ENCODE assay signal across 16 cellular contexts in genomic region chr2:219829968-219830738, GRCh38.
DNase-seq lines count a peak whose midpoint lies in the region; ATAC-seq, FAIRE-seq and TF ChIP-seq lines count a peak whose summit lies in the region.
"Had no signal": no experiment of that assay in that cellular context is flagged by ENCODE, and none has a peak within 500 bp of the region (broad histone marks: within the 10 kb centered on the region; RNA-seq: fewer than 3 reads in every experiment).

No MANE protein-coding gene starts in this region.

- H3K9me2 ChIP-seq in GM23338 (ENCODE audit: insufficient read depth) = no peaks in the 10 kb centered on the region; the same call in 1 of the 2 replicates

- CTCF ChIA-PET in H1 (lab: Charles Lee; ENCODE audit: partially characterized antibody) = interaction anchor here (1.0 to 1.6 kb wide), 3 partner anchors 9 to 661 kb away, joined by 3 to 4 read pairs (median 3); no protein-coding TSS in a partner anchor

- TF ChIP-seq POLR2A in H1 (IDR thresholded peaks at IDR 0.05; ENCODE audit: control extremely low read depth in 1 of 2, low read depth in 2 of 2, low read length in 2 of 2) = no peak

- H3K79me1 ChIP-seq in H1 (ENCODE audit: low read depth, low read length) (no peaks in the 10 kb centered on the region), neuronal stem cell (ENCODE audit: low read depth, low read length) (no peaks in the 10 kb centered on the region)

- H3K27ac Mint-ChIP-seq in GM23338 (no peak overlapping the region), nephron progenitor cell (no peak overlapping the region)
- H3K27ac Mint-ChIP-seq: CD4-positive, alpha-beta memory T cell; IgD-negative memory B cell had no signal

- H3K18ac ChIP-seq in H1 (ENCODE audit: extremely low read depth, low read length) = no peak overlapping the region
- peak overlapping the region; percentile 12 for H3K18ac ChIP-seq in neuronal stem cell (ENCODE audit: low read length)

- no peaks in the 10 kb centered on the region for H3F3A ChIP-seq in GM23338 (replicated peaks; ENCODE audit: low read depth)

- H3K4me3 ChIP-seq in BLaER1 (no peak overlapping the region), GM23338 (no peak overlapping the region), H1 (ENCODE audit: extremely low read depth in 1 of 4, insufficient read depth in 2 of 4, low read depth in 3 of 4, low read length in 4 of 4) (no peak overlapping the region), neuronal stem cell (ENCODE audit: low read length in 2 of 2) (no peak overlapping the region), kidney (ENCODE audit: low read length in 2 of 2) (no peak overlapping the region)
- H3K4me3 ChIP-seq: GM12878 had no signal

- H4K91ac ChIP-seq in H1 (replicated peaks; ENCODE audit: insufficient read length, low read length) (no peak overlapping the region), neuronal stem cell (ENCODE audit: low read depth, low read length, poor library complexity) (no peak overlapping the region)

- H3K9ac ChIP-seq in BLaER1 (no peak overlapping the region), H1 (replicated peaks in 1 of 4; ENCODE audit: extremely low read depth in 1 of 4, low read depth in 3 of 4, low read length in 3 of 4) (no peak overlapping the region), neuronal stem cell (ENCODE audit: low read depth, low read length, poor library complexity) (no peak overlapping the region), kidney (ENCODE audit: low read length in 2 of 2) (no peak overlapping the region)

- no peaks in the 10 kb centered on the region for H3K27me3 Mint-ChIP-seq in GM23338 (ENCODE audit: insufficient read depth, low read depth, poor library complexity)
- peaks cover 7% of the 10 kb centered on the region for H3K27me3 Mint-ChIP-seq in nephron progenitor cell (ENCODE audit: low read depth, poor library complexity)

- no peaks in the 10 kb centered on the region for H3K23me2 ChIP-seq in H1 (ENCODE audit: low read depth, low read length)

- H3K14ac ChIP-seq in H1 (ENCODE audit: insufficient read length) = no peak overlapping the region
- no peak overlapping the region for H3K14ac ChIP-seq in neuronal stem cell (ENCODE audit: low read length)

- no peak overlapping the region for H3K23ac ChIP-seq in H1 (ENCODE audit: insufficient read length)
- no peak overlapping the region for H3K23ac ChIP-seq in neuronal stem cell (ENCODE audit: low read depth, low read length, poor library complexity)

- 94% methylated on average over 13 of the region's 13 CpGs; no CpG with 5 or more reads in 1 of the 2 experiments for WGBS in H1 (ENCODE audit: extremely low coverage in 1 of 2, insufficient coverage in 1 of 2, insufficient read length in 1 of 2, insufficient replicate concordance in 2 of 2, low coverage in 1 of 2, low lambda C conversion rate in 2 of 2, missing lambda C conversion rate in 1 of 2), 2 experiments
- WGBS in neuronal stem cell (ENCODE audit: extremely low coverage in 2 of 2, insufficient read length in 2 of 2, insufficient replicate concordance in 1 of 2), 2 donors = no CpG with 5 or more reads among the region's 13 CpGs

- H3K79me2 ChIP-seq in GM23338 (replicated peaks; ENCODE audit: insufficient read depth) (no peaks in the 10 kb centered on the region), H1 (ENCODE audit: control insufficient read depth in 1 of 2, insufficient read depth in 2 of 2, low read length in 2 of 2) (no peaks in the 10 kb centered on the region)

- H3K27me3 ChIP-seq in BLaER1 (no peaks in the 10 kb centered on the region), GM23338 (ENCODE audit: insufficient read depth) (no peaks in the 10 kb centered on the region), H1 (replicated peaks in 1 of 4; ENCODE audit: control insufficient read depth in 3 of 4, extremely low read depth in 1 of 4, insufficient read depth in 3 of 4, low read length in 3 of 4) (no peaks in the 10 kb centered on the region), neuronal stem cell (ENCODE audit: control insufficient read depth in 3 of 3, insufficient read depth in 3 of 3, low read depth in 1 of 3, low read length in 3 of 3) (peaks cover 0 to 5% (median 0%) of the 10 kb centered on the region in 3 experiments)

- no peaks in the 10 kb centered on the region for H3K36me3 Mint-ChIP-seq in GM23338 (ENCODE audit: low read depth)
- no peaks in the 10 kb centered on the region for H3K36me3 Mint-ChIP-seq in nephron progenitor cell (ENCODE audit: low read depth)
- H3K36me3 Mint-ChIP-seq: CD4-positive, alpha-beta memory T cell; IgD-negative memory B cell had no signal

- no peak overlapping the region for H3K4me3 Mint-ChIP-seq in GM23338
- no peak overlapping the region for H3K4me3 Mint-ChIP-seq in nephron progenitor cell
- H3K4me3 Mint-ChIP-seq: CD4-positive, alpha-beta memory T cell; IgD-negative memory B cell had no signal

- no peak overlapping the region for H3K56ac ChIP-seq in H1 (replicated peaks; ENCODE audit: insufficient read length, low read depth, low read length)

- POLR2A ChIA-PET in H1 (lab: Charles Lee; ENCODE audit: partially characterized antibody) = interaction anchor here (1.0 kb wide), 1 partner anchor 8 kb away, joined by 4 read pairs; no protein-coding TSS in a partner anchor

- no peaks in the 10 kb centered on the region for H3K9me3 ChIP-seq in BLaER1
- no peaks in the 10 kb centered on the region for H3K9me3 ChIP-seq in H1 (ENCODE audit: insufficient read depth in 2 of 2, low read depth in 1 of 2, low read length in 1 of 2)
- no peaks in the 10 kb centered on the region for H3K9me3 ChIP-seq in neuronal stem cell (replicated peaks in 1 of 2; ENCODE audit: control insufficient read depth in 2 of 2, insufficient read depth in 1 of 2, low read depth in 1 of 2, low read length in 2 of 2)
- H3K9me3 ChIP-seq in kidney (ENCODE audit: control insufficient read depth in 1 of 2, low read length in 2 of 2) = no peaks in the 10 kb centered on the region

- H2BK12ac ChIP-seq in H1 (ENCODE audit: low read depth, low read length) (no peak overlapping the region), neuronal stem cell (ENCODE audit: low read length) (no peak overlapping the region)

- peak; percentile 36; the same call in 2 of the 3 replicates for ATAC-seq in GM23338
- ATAC-seq in GM18520 (IDR thresholded peaks at IDR 0.05; ENCODE audit: unreplicated experiment) = no peak
- ATAC-seq: GM12878, HCT116 had no signal

- H2AFZ ChIP-seq in GM23338 (peak overlapping the region; percentile 85), H1 (ENCODE audit: low read length) (peak overlapping the region; percentile 69; the same call in 1 of the 2 replicates), neuronal stem cell (ENCODE audit: low read length) (no peak overlapping the region)

- H3K4me2 ChIP-seq in BLaER1 = 0 out of 2 replicates have a peak overlapping the region, but pooled peaks have one; percentile 27
- H3K4me2 ChIP-seq in GM23338 = no peak overlapping the region
- H3K4me2 ChIP-seq in H1 (ENCODE audit: insufficient read depth in 1 of 2, low read depth in 2 of 2, low read length in 2 of 2) = no peak overlapping the region
- no peak overlapping the region for H3K4me2 ChIP-seq in neuronal stem cell (ENCODE audit: insufficient read depth, low read length, poor library complexity, severe bottlenecking)

- no peak for FAIRE-seq in H1 (lab: Jason Lieb, UNC)
- FAIRE-seq in kidney (lab: Jason Lieb, UNC) = no peak
- FAIRE-seq: GM12878, GM18507, H54 had no signal

- DNase-seq in GM23338 (ENCODE audit: low spot score) = no peak
- no peak for DNase-seq in H1 (ENCODE audit: low read depth in 1 of 2, low spot score in 2 of 2)
- DNase-seq in neuronal stem cell (ENCODE audit: low spot score) = no peak
- no peak for DNase-seq in nephron progenitor cell
- no peak for DNase-seq in kidney
- DNase-seq: ACHN; CD4-positive, alpha-beta memory T cell; DMS79 had no signal

- H2BK15ac ChIP-seq in H1 (ENCODE audit: low read length) (no peak overlapping the region), neuronal stem cell (ENCODE audit: low read length) (no peak overlapping the region)

- H4K20me1 ChIP-seq in BLaER1 (no peaks in the 10 kb centered on the region), GM23338 (replicated peaks; ENCODE audit: insufficient read depth) (no peaks in the 10 kb centered on the region), H1 (replicated peaks in 1 of 2; ENCODE audit: control insufficient read depth in 1 of 2, insufficient read depth in 2 of 2, low read length in 2 of 2) (no peaks in the 10 kb centered on the region)

- H3K9me3 Mint-ChIP-seq in GM23338 (no peaks in the 10 kb centered on the region), nephron progenitor cell (peaks cover 2% of the 10 kb centered on the region)

- H3K36me3 ChIP-seq in BLaER1 = no peaks in the 10 kb centered on the region
- H3K36me3 ChIP-seq in GM23338 (ENCODE audit: insufficient read depth) = no peaks in the 10 kb centered on the region; the same call in 1 of the 2 replicates
- no peaks in the 10 kb centered on the region for H3K36me3 ChIP-seq in H1 (ENCODE audit: control insufficient read depth in 2 of 4, insufficient read depth in 4 of 4, low read length in 3 of 4)
- H3K36me3 ChIP-seq in neuronal stem cell (replicated peaks in 1 of 2; ENCODE audit: control insufficient read depth in 2 of 2, insufficient read depth in 2 of 2, low read length in 2 of 2) = no peaks in the 10 kb centered on the region
- no peaks in the 10 kb centered on the region for H3K36me3 ChIP-seq in kidney (ENCODE audit: control insufficient read depth in 1 of 2, insufficient read depth in 2 of 2, low read length in 2 of 2)

- H3K27ac ChIP-seq in BLaER1 = no peak overlapping the region
- no peak overlapping the region for H3K27ac ChIP-seq in GM23338 (ENCODE audit: low read depth)
- H3K27ac ChIP-seq in H1 (ENCODE audit: low read depth, low read length) = no peak overlapping the region
- H3K27ac ChIP-seq in neuronal stem cell (replicated peaks; ENCODE audit: low read length) = no peak overlapping the region
- no peak overlapping the region for H3K27ac ChIP-seq in kidney (ENCODE audit: low read depth in 2 of 2, low read length in 2 of 2)
- H3K27ac ChIP-seq: C4-2B had no signal

- H2BK120ac ChIP-seq in H1 (replicated peaks; ENCODE audit: low read depth, low read length) (no peak overlapping the region), neuronal stem cell (ENCODE audit: low read depth, low read length) (no peak overlapping the region)

- H2BK5ac ChIP-seq in H1 (ENCODE audit: low read depth, low read length) (no peak overlapping the region), neuronal stem cell (ENCODE audit: low read length) (no peak overlapping the region)

- TF ChIP-seq EP300 in H1 (IDR thresholded peaks at IDR 0.05; ENCODE audit: borderline replicate concordance in 1 of 2, low read depth in 2 of 2, low read length in 2 of 2) = no peak

- no peak overlapping the region for H4K5ac ChIP-seq in H1 (ENCODE audit: insufficient read length, low read depth, low read length)

- H4K8ac ChIP-seq in H1 (ENCODE audit: extremely low read depth, insufficient read depth, low read length) (no peak overlapping the region), neuronal stem cell (ENCODE audit: low read depth, low read length) (no peak overlapping the region)

- intact Hi-C loops in kidney (cut with DNase I) = no loop called here

- H2AK5ac ChIP-seq in H1 (ENCODE audit: low read depth, low read length) (peak overlapping the region; percentile 12; the same call in 1 of the 2 replicates), neuronal stem cell (ENCODE audit: low read depth, low read length) (no peak overlapping the region)

- H2BK20ac ChIP-seq in H1 (ENCODE audit: low read length) = no peak overlapping the region

- no peaks in the 10 kb centered on the region for H3K4me1 Mint-ChIP-seq in GM23338
- H3K4me1 Mint-ChIP-seq in nephron progenitor cell = peaks cover 32% of the 10 kb centered on the region
- H3K4me1 Mint-ChIP-seq: CD4-positive, alpha-beta memory T cell; IgD-negative memory B cell had no signal

- H3K4ac ChIP-seq in H1 (replicated peaks; ENCODE audit: insufficient read length, low read depth, low read length) = no peak overlapping the region
- H3K4ac ChIP-seq in neuronal stem cell (ENCODE audit: low read length) = no peak overlapping the region

- TF ChIP-seq CTCF in GM23338 (conservative IDR thresholded peaks at IDR 0.05; ENCODE audit: low read depth in 2 of 2) (no peak), H1 (IDR thresholded peaks at IDR 0.05; ENCODE audit: control extremely low read depth in 1 of 3, insufficient read depth in 1 of 3, low read depth in 1 of 3, low read length in 3 of 3) (no peak), nephron progenitor cell (IDR thresholded peaks at IDR 0.05) (no peak), kidney (IDR thresholded peaks at IDR 0.05; ENCODE audit: borderline replicate concordance, extremely low read depth, insufficient read depth) (no peak)

- peaks cover 17% of the 10 kb centered on the region for H3K4me1 ChIP-seq in BLaER1
- H3K4me1 ChIP-seq in GM23338 (ENCODE audit: insufficient read depth) = no peaks in the 10 kb centered on the region
- H3K4me1 ChIP-seq in H1 (replicated peaks in 1 of 4; ENCODE audit: control insufficient read depth in 3 of 4, insufficient read depth in 4 of 4, low read length in 3 of 4) = no peaks in the 10 kb centered on the region
- peaks cover 0 to 4% of the 10 kb centered on the region in 2 donors for H3K4me1 ChIP-seq in neuronal stem cell (ENCODE audit: control insufficient read depth in 2 of 2, insufficient read depth in 1 of 2, low read depth in 1 of 2, low read length in 2 of 2)
- H3K4me1 ChIP-seq in kidney (ENCODE audit: control insufficient read depth in 1 of 2, insufficient read depth in 1 of 2, low read depth in 1 of 2, low read length in 2 of 2) = no peaks in the 10 kb centered on the region

- no peak for TF ChIP-seq RAD21 in H1 (IDR thresholded peaks at IDR 0.05 in 1 of 2, conservative IDR thresholded peaks at IDR 0.05 in 1 of 2; ENCODE audit: low read depth in 2 of 2, low read length in 2 of 2)
